In genomic region chr11:62015615-62016014, GRCh38 we compare ENCODE assay signal across 13 cellular contexts. TPM values are rescaled to one million over a fixed set of nuclear protein-coding genes. Genes with fewer than 3 reads are reported as not detected.
A peak's percentile ranks its signal among the peaks of the same experiment; 100 is the strongest.
DNase-seq lines count a peak whose midpoint lies in the region; ATAC-seq and TF ChIP-seq lines count a peak whose summit lies in the region.
"Had no signal": no experiment of that assay in that cellular context is flagged by ENCODE, and none has a peak within 500 bp of the region (broad histone marks: within the 10 kb centered on the region; RNA-seq: fewer than 3 reads in every experiment).

No MANE protein-coding gene starts in this region.

- peaks cover 15% of the 10 kb centered on the region for H3K4me1 ChIP-seq in suprapubic skin
- H3K4me1 ChIP-seq: SJCRH30 had no signal

- no peak for DNase-seq in HFFc6
- no peak for DNase-seq in RWPE1 (ENCODE audit: low spot score)
- no peak for DNase-seq in immature natural killer cell
- peak; percentile 4 to 10 for DNase-seq in suprapubic skin (ENCODE audit: low spot score in 2 of 2)
- no peak for DNase-seq in stimulated activated naive CD4-positive, alpha-beta T cell (lab: John Stamatoyannopoulos, UW)
- no peak for DNase-seq in NOMO-1 treated with DMSO at 0.1 percent for 48 hours (lab: John Stamatoyannopoulos, UW; ENCODE audit: unreplicated experiment)
- DNase-seq: DMS 273 treated with DMSO at 0.1 percent for 48 hours, HCEC 1CT, NCI-H1048, NCI-H1694, SJCRH30, SW 1271 had no signal

- H3K27me3 Mint-ChIP-seq in HFFc6 (ENCODE audit: insufficient read depth) (peaks cover 4% of the 10 kb centered on the region), immature natural killer cell (ENCODE audit: low read depth in 3 of 3) (peaks cover 0 to 9% (median 2%) of the 10 kb centered on the region in 3 donors)

- CTCF ChIA-PET in RWPE1 (lab: Yijun Ruan, JAX) = no interaction called here

- POLR2A ChIA-PET in RWPE1 (lab: Yijun Ruan, JAX; ENCODE audit: low non-redundant PET) = no interaction called here

- H3K27ac ChIP-seq in RWPE1 (peak overlapping the region; percentile 1; the same call in 1 of the 2 replicates), suprapubic skin (no peak overlapping the region)
- H3K27ac ChIP-seq: SJCRH30 had no signal

- TF ChIP-seq CTCF in HFFc6 (IDR thresholded peaks at IDR 0.05) (no peak), RWPE1 (conservative IDR thresholded peaks at IDR 0.05; ENCODE audit: low read depth) (no peak), suprapubic skin (IDR thresholded peaks at IDR 0.05) (no peak)

- H3K4me3 Mint-ChIP-seq in HFFc6 (peak overlapping the region; percentile 47; the same call in 1 of the 2 replicates), immature natural killer cell (no peak overlapping the region)

- H3K9me3 Mint-ChIP-seq in HFFc6 (0 out of 2 replicates have a peak, but pooled peaks cover 3% of the 10 kb centered on the region), immature natural killer cell (no peaks in the 10 kb centered on the region)

- H3K36me3 Mint-ChIP-seq in HFFc6 (ENCODE audit: low read depth) (no peaks in the 10 kb centered on the region), immature natural killer cell (no peaks in the 10 kb centered on the region)

- no peak overlapping the region for H3K4me3 ChIP-seq in suprapubic skin
- H3K4me3 ChIP-seq: SJCRH30 had no signal

- no peak for TF ChIP-seq EP300 in suprapubic skin (IDR thresholded peaks at IDR 0.05)

- peaks cover 26% of the 10 kb centered on the region for H3K4me1 Mint-ChIP-seq in HFFc6 (ENCODE audit: low read depth)
- peaks cover 0 to 5% of the 10 kb centered on the region in 2 donors for H3K4me1 Mint-ChIP-seq in immature natural killer cell

- ATAC-seq in HG03097 (IDR thresholded peaks at IDR 0.05; ENCODE audit: low FRiP score, unreplicated experiment) = no peak

- no peaks in the 10 kb centered on the region for H3K27me3 ChIP-seq in suprapubic skin

- WGBS in suprapubic skin = 76% methylated on average over 7 of the region's 7 CpGs

- no peak overlapping the region for H3K27ac Mint-ChIP-seq in HFFc6
- H3K27ac Mint-ChIP-seq in immature natural killer cell = peak overlapping the region in 4 of 6 donors; percentile 10 to 77 (median 30)

- no peaks in the 10 kb centered on the region for H3K36me3 ChIP-seq in suprapubic skin
- H3K36me3 ChIP-seq: SJCRH30 had no signal

- no peaks in the 10 kb centered on the region for H3K9me3 ChIP-seq in suprapubic skin
- H3K9me3 ChIP-seq: SJCRH30 had no signal

- TF ChIP-seq POLR2A in suprapubic skin (IDR thresholded peaks at IDR 0.05) = no peak

RNA-seq across cellular contexts. Expression of gene FTH1, which starts 48.2 kb away (rescaled TPM):
- total RNA-seq in HFFc6 (2021; fragmentation: NEBNext Ultra II Directional; extraction: Animal tissue kit (Norgen Biotek cat#: 25700)) = 1,000 to 10,000 TPM; 2,192 to 2,832 (median 2,637) TPM
- 1,000 to 10,000 TPM; 1,906 to 2,262 (median 2,182) TPM for polyA plus RNA-seq in immature natural killer cell
- total RNA-seq in suprapubic skin = 1,000 to 10,000 TPM in 2 of 4 donors, 100 to 1,000 TPM in 2; 578 to 1,480 (median 967) TPM

Comparison
In these comparisons a context has a peak if more than half of its experiments do, and no peak if none do; other contexts are left out.
1. DNase-seq: peak in suprapubic skin (2 of 2); none in HFFc6 (single experiment), RWPE1 (single experiment), immature natural killer cell (0 of 3), stimulated activated naive CD4-positive, alpha-beta T cell (0 of 6) and NOMO-1 treated with DMSO at 0.1 percent for 48 hours (single experiment).